2 cellular contexts compared by ENCODE assay signal in the genomic region with DNA sequence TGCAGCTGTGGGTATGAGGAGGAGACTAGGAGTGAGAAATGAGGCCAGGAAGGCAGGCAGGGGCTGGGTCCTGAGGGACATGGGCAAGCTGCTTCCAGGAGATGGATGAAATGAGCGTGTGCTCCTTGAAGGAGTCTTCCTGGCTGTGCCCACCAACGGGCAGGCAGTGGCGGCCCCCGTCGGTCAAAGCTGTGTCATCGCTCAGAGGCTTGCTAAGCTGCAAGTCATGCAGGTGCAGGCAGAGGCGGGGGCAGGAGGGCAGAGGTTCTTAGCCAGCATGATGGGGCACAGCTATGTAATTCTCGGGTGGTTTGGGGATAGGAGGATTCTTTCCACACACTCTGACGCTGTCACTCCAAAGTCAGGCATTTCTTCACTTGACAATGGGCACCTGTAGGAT.
TF ChIP-seq lines count a peak whose summit lies in the region.

No MANE protein-coding gene starts in this region.

TF ChIP-seq in IMR-90, 13 proteins besides CTCF, POLR2A, EP300 and RAD21:
- TF ChIP-seq RCOR1 (IDR thresholded peaks at IDR 0.05; ENCODE audit: insufficient replicate concordance, low read length) (no peak), BHLHE40 (IDR thresholded peaks at IDR 0.05; ENCODE audit: low read depth, low read length) (no peak), NFE2L2 (IDR thresholded peaks at IDR 0.05; ENCODE audit: low read depth, low read length) (no peak), SMC3 (IDR thresholded peaks at IDR 0.05; ENCODE audit: low read depth, low read length) (no peak), CEBPB (IDR thresholded peaks at IDR 0.05; ENCODE audit: low read depth, low read length) (no peak), RFX5 (IDR thresholded peaks at IDR 0.05; ENCODE audit: low read depth, low read length) (no peak), MAFK (IDR thresholded peaks at IDR 0.05; ENCODE audit: low read depth, low read length) (no peak), MAZ (IDR thresholded peaks at IDR 0.05; ENCODE audit: borderline replicate concordance, low read depth, low read length) (no peak), FOS (IDR thresholded peaks at IDR 0.05; ENCODE audit: low read depth, low read length) (no peak), CHD1 (IDR thresholded peaks at IDR 0.05; ENCODE audit: low read depth, low read length) (no peak), MXI1 (IDR thresholded peaks at IDR 0.05; ENCODE audit: borderline replicate concordance, low read depth, low read length) (no peak)
- TF ChIP-seq, protein P1, sequence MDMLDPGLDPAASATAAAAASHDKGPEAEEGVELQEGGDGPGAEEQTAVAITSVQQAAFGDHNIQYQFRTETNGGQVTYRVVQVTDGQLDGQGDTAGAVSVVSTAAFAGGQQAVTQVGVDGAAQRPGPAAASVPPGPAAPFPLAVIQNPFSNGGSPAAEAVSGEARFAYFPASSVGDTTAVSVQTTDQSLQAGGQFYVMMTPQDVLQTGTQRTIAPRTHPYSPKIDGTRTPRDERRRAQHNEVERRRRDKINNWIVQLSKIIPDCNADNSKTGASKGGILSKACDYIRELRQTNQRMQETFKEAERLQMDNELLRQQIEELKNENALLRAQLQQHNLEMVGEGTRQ (IDR thresholded peaks at IDR 0.05; ENCODE audit: low read depth, low read length): no peak
- TF ChIP-seq, protein P2, sequence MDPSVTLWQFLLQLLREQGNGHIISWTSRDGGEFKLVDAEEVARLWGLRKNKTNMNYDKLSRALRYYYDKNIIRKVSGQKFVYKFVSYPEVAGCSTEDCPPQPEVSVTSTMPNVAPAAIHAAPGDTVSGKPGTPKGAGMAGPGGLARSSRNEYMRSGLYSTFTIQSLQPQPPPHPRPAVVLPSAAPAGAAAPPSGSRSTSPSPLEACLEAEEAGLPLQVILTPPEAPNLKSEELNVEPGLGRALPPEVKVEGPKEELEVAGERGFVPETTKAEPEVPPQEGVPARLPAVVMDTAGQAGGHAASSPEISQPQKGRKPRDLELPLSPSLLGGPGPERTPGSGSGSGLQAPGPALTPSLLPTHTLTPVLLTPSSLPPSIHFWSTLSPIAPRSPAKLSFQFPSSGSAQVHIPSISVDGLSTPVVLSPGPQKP (IDR thresholded peaks at IDR 0.05; ENCODE audit: borderline replicate concordance, low read depth, low read length): no peak

TF ChIP-seq in WTC11, 78 proteins besides CTCF, POLR2A, EP300 and RAD21:
- TF ChIP-seq NR2C2 (CRISPR knock-in tag; IDR thresholded peaks at IDR 0.05) (no peak), MXD4 (CRISPR knock-in tag; IDR thresholded peaks at IDR 0.05; ENCODE audit: borderline replicate concordance) (no peak), CREB1 (CRISPR knock-in tag; IDR thresholded peaks at IDR 0.05) (no peak), NFATC4 (CRISPR knock-in tag; IDR thresholded peaks at IDR 0.05) (no peak), NFYB (CRISPR knock-in tag; conservative IDR thresholded peaks at IDR 0.05; ENCODE audit: low read depth) (no peak), ESRRA (CRISPR knock-in tag; IDR thresholded peaks at IDR 0.05; ENCODE audit: borderline replicate concordance) (no peak), GABPB1 (CRISPR knock-in tag; IDR thresholded peaks at IDR 0.05) (no peak), SMAD3 (CRISPR knock-in tag; IDR thresholded peaks at IDR 0.05; ENCODE audit: borderline replicate concordance) (no peak)
- TF ChIP-seq, protein P3, sequence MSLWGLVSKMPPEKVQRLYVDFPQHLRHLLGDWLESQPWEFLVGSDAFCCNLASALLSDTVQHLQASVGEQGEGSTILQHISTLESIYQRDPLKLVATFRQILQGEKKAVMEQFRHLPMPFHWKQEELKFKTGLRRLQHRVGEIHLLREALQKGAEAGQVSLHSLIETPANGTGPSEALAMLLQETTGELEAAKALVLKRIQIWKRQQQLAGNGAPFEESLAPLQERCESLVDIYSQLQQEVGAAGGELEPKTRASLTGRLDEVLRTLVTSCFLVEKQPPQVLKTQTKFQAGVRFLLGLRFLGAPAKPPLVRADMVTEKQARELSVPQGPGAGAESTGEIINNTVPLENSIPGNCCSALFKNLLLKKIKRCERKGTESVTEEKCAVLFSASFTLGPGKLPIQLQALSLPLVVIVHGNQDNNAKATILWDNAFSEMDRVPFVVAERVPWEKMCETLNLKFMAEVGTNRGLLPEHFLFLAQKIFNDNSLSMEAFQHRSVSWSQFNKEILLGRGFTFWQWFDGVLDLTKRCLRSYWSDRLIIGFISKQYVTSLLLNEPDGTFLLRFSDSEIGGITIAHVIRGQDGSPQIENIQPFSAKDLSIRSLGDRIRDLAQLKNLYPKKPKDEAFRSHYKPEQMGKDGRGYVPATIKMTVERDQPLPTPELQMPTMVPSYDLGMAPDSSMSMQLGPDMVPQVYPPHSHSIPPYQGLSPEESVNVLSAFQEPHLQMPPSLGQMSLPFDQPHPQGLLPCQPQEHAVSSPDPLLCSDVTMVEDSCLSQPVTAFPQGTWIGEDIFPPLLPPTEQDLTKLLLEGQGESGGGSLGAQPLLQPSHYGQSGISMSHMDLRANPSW (CRISPR knock-in tag; conservative IDR thresholded peaks at IDR 0.05; ENCODE audit: low read depth): no peak
- TF ChIP-seq, protein P4, sequence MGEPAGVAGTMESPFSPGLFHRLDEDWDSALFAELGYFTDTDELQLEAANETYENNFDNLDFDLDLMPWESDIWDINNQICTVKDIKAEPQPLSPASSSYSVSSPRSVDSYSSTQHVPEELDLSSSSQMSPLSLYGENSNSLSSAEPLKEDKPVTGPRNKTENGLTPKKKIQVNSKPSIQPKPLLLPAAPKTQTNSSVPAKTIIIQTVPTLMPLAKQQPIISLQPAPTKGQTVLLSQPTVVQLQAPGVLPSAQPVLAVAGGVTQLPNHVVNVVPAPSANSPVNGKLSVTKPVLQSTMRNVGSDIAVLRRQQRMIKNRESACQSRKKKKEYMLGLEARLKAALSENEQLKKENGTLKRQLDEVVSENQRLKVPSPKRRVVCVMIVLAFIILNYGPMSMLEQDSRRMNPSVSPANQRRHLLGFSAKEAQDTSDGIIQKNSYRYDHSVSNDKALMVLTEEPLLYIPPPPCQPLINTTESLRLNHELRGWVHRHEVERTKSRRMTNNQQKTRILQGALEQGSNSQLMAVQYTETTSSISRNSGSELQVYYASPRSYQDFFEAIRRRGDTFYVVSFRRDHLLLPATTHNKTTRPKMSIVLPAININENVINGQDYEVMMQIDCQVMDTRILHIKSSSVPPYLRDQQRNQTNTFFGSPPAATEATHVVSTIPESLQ (CRISPR knock-in tag; IDR thresholded peaks at IDR 0.05): no peak
- TF ChIP-seq, protein P5, sequence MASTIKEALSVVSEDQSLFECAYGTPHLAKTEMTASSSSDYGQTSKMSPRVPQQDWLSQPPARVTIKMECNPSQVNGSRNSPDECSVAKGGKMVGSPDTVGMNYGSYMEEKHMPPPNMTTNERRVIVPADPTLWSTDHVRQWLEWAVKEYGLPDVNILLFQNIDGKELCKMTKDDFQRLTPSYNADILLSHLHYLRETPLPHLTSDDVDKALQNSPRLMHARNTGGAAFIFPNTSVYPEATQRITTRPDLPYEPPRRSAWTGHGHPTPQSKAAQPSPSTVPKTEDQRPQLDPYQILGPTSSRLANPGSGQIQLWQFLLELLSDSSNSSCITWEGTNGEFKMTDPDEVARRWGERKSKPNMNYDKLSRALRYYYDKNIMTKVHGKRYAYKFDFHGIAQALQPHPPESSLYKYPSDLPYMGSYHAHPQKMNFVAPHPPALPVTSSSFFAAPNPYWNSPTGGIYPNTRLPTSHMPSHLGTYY (CRISPR knock-in tag; IDR thresholded peaks at IDR 0.05): no peak
